In the genomic region with DNA sequence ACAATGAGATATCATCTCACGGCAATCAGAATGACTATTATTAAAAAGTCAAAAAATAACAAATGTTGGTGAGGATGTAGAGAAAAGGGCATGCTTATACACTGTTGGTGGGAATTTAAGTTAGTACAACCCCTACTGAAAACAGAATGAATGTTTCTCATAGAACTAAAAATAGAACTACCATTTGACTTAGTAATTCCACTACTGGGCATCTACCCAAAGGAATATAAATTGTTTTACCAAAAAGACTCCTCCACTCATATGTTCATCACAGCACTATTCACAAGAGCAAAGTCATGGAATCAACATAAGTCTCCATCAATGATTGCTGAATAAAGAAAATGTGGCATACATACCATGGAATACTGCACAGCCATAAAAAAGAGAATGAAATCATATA, we compare ENCODE assay signal across 17 cellular contexts.
"Had no signal": no experiment of that assay in that cellular context is flagged by ENCODE, and none has a peak within 500 bp of the region (broad histone marks: within the 10 kb centered on the region; RNA-seq: fewer than 3 reads in every experiment).

No MANE protein-coding gene starts in this region.

- DNase-seq: activated naive CD4-positive, alpha-beta T cell treated with anti-CD3 and anti-CD28 coated beads, Interleukin-2, amount 10 ng/mL, durations not matched to agents 7 days and 5 days; adrenal gland; dermis blood vessel endothelial cell; effector memory CD8-positive, alpha-beta T cell; foreskin fibroblast; hypothalamus; left ventricle myocardium inferior; naive thymus-derived CD4-positive, alpha-beta T cell; stimulated activated CD4-positive, alpha-beta T cell treated with anti-CD3 and anti-CD28 coated beads, Interleukin-15, amount 100 ng/mL, for 24 hours; stimulated activated naive CD8-positive, alpha-beta T cell treated with anti-CD3 and anti-CD28 coated beads, Interleukin-15, Interleukin-2, amounts not matched to agents 100 U/mL and 50 U/mL, for 24 hours; T-cell; T1000; upper lobe of left lung had no signal

- H3K4me1 ChIP-seq: adrenal gland, left ventricle myocardium inferior, upper lobe of left lung had no signal

- H3K9me3 Mint-ChIP-seq: activated naive CD4-positive, alpha-beta T cell treated with anti-CD3 and anti-CD28 coated beads, Interleukin-2, amount 10 ng/mL, durations not matched to agents 7 days and 5 days had no signal

- H3K4me1 Mint-ChIP-seq: activated naive CD4-positive, alpha-beta T cell treated with anti-CD3 and anti-CD28 coated beads, Interleukin-2, amount 10 ng/mL, durations not matched to agents 7 days and 5 days; brain; central memory CD8-positive, alpha-beta T cell; naive thymus-derived CD4-positive, alpha-beta T cell; T-cell had no signal

- H3K27ac ChIP-seq: adrenal gland, left ventricle myocardium inferior, skin epidermis, upper lobe of left lung had no signal

- H3K36me3 Mint-ChIP-seq: activated naive CD4-positive, alpha-beta T cell treated with anti-CD3 and anti-CD28 coated beads, Interleukin-2, amount 10 ng/mL, durations not matched to agents 7 days and 5 days; brain; naive thymus-derived CD4-positive, alpha-beta T cell; T-cell had no signal

- H3K27me3 ChIP-seq: adrenal gland, upper lobe of left lung had no signal

- H3K9me3 ChIP-seq: adrenal gland, left ventricle myocardium inferior, upper lobe of left lung had no signal

- H3K4me3 ChIP-seq: adrenal gland, left ventricle myocardium inferior, skin epidermis, upper lobe of left lung had no signal

- H3K27me3 Mint-ChIP-seq: activated naive CD4-positive, alpha-beta T cell treated with anti-CD3 and anti-CD28 coated beads, Interleukin-2, amount 10 ng/mL, durations not matched to agents 7 days and 5 days; brain; central memory CD8-positive, alpha-beta T cell; effector memory CD8-positive, alpha-beta T cell; T-cell had no signal

- H3K4me3 Mint-ChIP-seq: activated naive CD4-positive, alpha-beta T cell treated with anti-CD3 and anti-CD28 coated beads, Interleukin-2, amount 10 ng/mL, durations not matched to agents 7 days and 5 days; brain; central memory CD8-positive, alpha-beta T cell; effector memory CD8-positive, alpha-beta T cell; naive thymus-derived CD4-positive, alpha-beta T cell; T-cell had no signal

- H3K36me3 ChIP-seq: adrenal gland, left ventricle myocardium inferior, upper lobe of left lung had no signal

- ATAC-seq: activated CD4-positive, CD25-positive, alpha-beta regulatory T cell treated with anti-CD3 and anti-CD28 coated beads, Interleukin-2, amount 50 U/mL, for 24 hours; effector memory CD8-positive, alpha-beta T cell; naive thymus-derived CD4-positive, alpha-beta T cell; stimulated activated naive CD8-positive, alpha-beta T cell treated with anti-CD3 and anti-CD28 coated beads, Interleukin-15, Interleukin-2, amounts not matched to agents 100 U/mL and 50 U/mL, for 24 hours; T-cell had no signal

- H3K27ac Mint-ChIP-seq: activated naive CD4-positive, alpha-beta T cell treated with anti-CD3 and anti-CD28 coated beads, Interleukin-2, amount 10 ng/mL, durations not matched to agents 7 days and 5 days; brain; effector memory CD8-positive, alpha-beta T cell; naive thymus-derived CD4-positive, alpha-beta T cell; T-cell had no signal
